9 cellular contexts compared by ENCODE assay signal in genomic region chr5:141958773-141959172, GRCh38. TPM values are rescaled to one million over a fixed set of nuclear protein-coding genes. Genes with fewer than 3 reads are reported as not detected.
DNase-seq lines count a peak whose midpoint lies in the region; ATAC-seq and TF ChIP-seq lines count a peak whose summit lies in the region.
"Had no signal": no experiment of that assay in that cellular context is flagged by ENCODE, and none has a peak within 500 bp of the region (broad histone marks: within the 10 kb centered on the region; RNA-seq: fewer than 3 reads in every experiment).

No MANE protein-coding gene starts in this region.

- peak overlapping the region; percentile 5 for H3K27ac Mint-ChIP-seq in dendritic cell treated with granulocyte-macrophage colony-stimulating factor and Interleukin-4, amounts not matched to agents 40 ng/mL and 50 ng/mL, for 4 days
- H3K27ac Mint-ChIP-seq in naive thymus-derived CD8-positive, alpha-beta T cell, result peak overlapping the region in 7 of 10 donors; percentile 1 to 75 (median 54)
- H3K27ac Mint-ChIP-seq in HFFc6, result no peak overlapping the region; the same call in 1 of the 2 replicates

- H3K4me1 ChIP-seq in vagina, result no peaks in the 10 kb centered on the region

- POLR2A ChIA-PET in naive thymus-derived CD8-positive, alpha-beta T cell (lab: Charles Lee), result interaction anchor here (1.0 to 3.8 kb wide), 5 partner anchors 10 to 266 kb away, joined by 3 to 29 read pairs (median 10); partner anchors contain the start of genes DELE1 and RNF14

- no peaks in the 10 kb centered on the region for H3K9me3 Mint-ChIP-seq in dendritic cell treated with granulocyte-macrophage colony-stimulating factor and Interleukin-4, amounts not matched to agents 40 ng/mL and 50 ng/mL, for 4 days
- no peaks in the 10 kb centered on the region for H3K9me3 Mint-ChIP-seq in naive thymus-derived CD8-positive, alpha-beta T cell
- no peaks in the 10 kb centered on the region for H3K9me3 Mint-ChIP-seq in HFFc6

- TF ChIP-seq CTCF in vagina (IDR thresholded peaks at IDR 0.05), result no peak
- no peak for TF ChIP-seq CTCF in HFFc6 (IDR thresholded peaks at IDR 0.05)

- H3K27me3 ChIP-seq in vagina, result no peaks in the 10 kb centered on the region

- intact Hi-C loops in dendritic cell treated with granulocyte-macrophage colony-stimulating factor and Interleukin-4, amounts not matched to agents 40 ng/mL and 50 ng/mL, for 4 days (cut with micrococcal nuclease), result no loop called here
- intact Hi-C loops in vagina (cut with DNase I), result loop anchor here (5.0 kb wide), 1 partner anchor 266 kb away; no protein-coding TSS in a partner anchor

- TF ChIP-seq POLR2A in vagina (IDR thresholded peaks at IDR 0.05), result no peak

- H3K36me3 Mint-ChIP-seq in dendritic cell treated with granulocyte-macrophage colony-stimulating factor and Interleukin-4, amounts not matched to agents 40 ng/mL and 50 ng/mL, for 4 days (ENCODE audit: low read depth), result no peaks in the 10 kb centered on the region
- peaks cover 0 to 3% (median 0%) of the 10 kb centered on the region in 3 donors for H3K36me3 Mint-ChIP-seq in naive thymus-derived CD8-positive, alpha-beta T cell
- H3K36me3 Mint-ChIP-seq in HFFc6 (ENCODE audit: low read depth), result no peaks in the 10 kb centered on the region

- H3K27ac ChIP-seq in vagina, result no peak overlapping the region

- H3K27me3 Mint-ChIP-seq in dendritic cell treated with granulocyte-macrophage colony-stimulating factor and Interleukin-4, amounts not matched to agents 40 ng/mL and 50 ng/mL, for 4 days, result peaks cover 6% of the 10 kb centered on the region
- H3K27me3 Mint-ChIP-seq in naive thymus-derived CD8-positive, alpha-beta T cell, result no peaks in the 10 kb centered on the region
- peaks cover 2% of the 10 kb centered on the region; the same call in 1 of the 2 replicates for H3K27me3 Mint-ChIP-seq in HFFc6 (ENCODE audit: insufficient read depth)

- H3K36me3 ChIP-seq in vagina, result no peaks in the 10 kb centered on the region

- no peak overlapping the region for H3K4me3 ChIP-seq in vagina

- H3K4me3 Mint-ChIP-seq in dendritic cell treated with granulocyte-macrophage colony-stimulating factor and Interleukin-4, amounts not matched to agents 40 ng/mL and 50 ng/mL, for 4 days, result no peak overlapping the region
- H3K4me3 Mint-ChIP-seq in naive thymus-derived CD8-positive, alpha-beta T cell, result peak overlapping the region in 4 of 10 donors; percentile 16 to 31 (median 24)
- H3K4me3 Mint-ChIP-seq in HFFc6, result no peak overlapping the region

- no peak for ATAC-seq in naive thymus-derived CD8-positive, alpha-beta T cell

- no peaks in the 10 kb centered on the region for H3K9me3 ChIP-seq in vagina

- DNase-seq in EH (ENCODE audit: low read depth) (peak; percentile 33), NCI-H460 (ENCODE audit: extremely low read depth, low read depth) (peak; percentile 14), NCI-H2227 (lab: John Stamatoyannopoulos, UW; ENCODE audit: unreplicated experiment) (no peak), vagina (ENCODE audit: extremely low spot score in 2 of 2) (no peak), HFFc6 (no peak), iPS-NIHi7 (ENCODE audit: extremely low spot score) (no peak)
- no peak for DNase-seq in naive thymus-derived CD8-positive, alpha-beta T cell
- DNase-seq: NCI-H2029 had no signal

- peaks cover 58% of the 10 kb centered on the region for H3K4me1 Mint-ChIP-seq in dendritic cell treated with granulocyte-macrophage colony-stimulating factor and Interleukin-4, amounts not matched to agents 40 ng/mL and 50 ng/mL, for 4 days (ENCODE audit: low read depth)
- peaks cover 25 to 56% (median 43%) of the 10 kb centered on the region in 4 donors for H3K4me1 Mint-ChIP-seq in naive thymus-derived CD8-positive, alpha-beta T cell
- H3K4me1 Mint-ChIP-seq in HFFc6 (ENCODE audit: low read depth), result peaks cover 18% of the 10 kb centered on the region

RNA-seq across cellular contexts. Expression of gene PCDH12, which starts 0.8 kb away (rescaled TPM):
- total RNA-seq in NCI-H460 (2014; rRNA removed; shearing (Covaris generic)), result 0.05 and 0.09 TPM in 2 replicates
- polyA plus RNA-seq in NCI-H460 (2014; cell fraction: nucleus; rRNA removed), result 0.01 TPM in 1 of 2 replicates, not detected in the other
- total RNA-seq in naive thymus-derived CD8-positive, alpha-beta T cell, result not detected
- polyA plus RNA-seq in naive thymus-derived CD8-positive, alpha-beta T cell, result under 1 TPM; 0.07 to 0.21 (median 0.07) TPM
- total RNA-seq in vagina, result 3.2 TPM
- under 1 TPM in 4 of 6 experiments, not detected in 2; 0.02 to 0.71 (median 0.08) TPM for total RNA-seq in HFFc6 (2021; fragmentation: NEBNext Ultra II Directional; extraction: Animal tissue kit (Norgen Biotek cat#: 25700))

RNA-seq across cellular contexts. Expression of gene RNF14, which starts 10.1 kb away (rescaled TPM):
- 68.6 and 70.7 TPM in 2 replicates for total RNA-seq in NCI-H460 (2014; rRNA removed; shearing (Covaris generic))
- 26.2 and 30.9 TPM in 2 replicates for polyA plus RNA-seq in NCI-H460 (2014; cell fraction: nucleus; rRNA removed)
- total RNA-seq in naive thymus-derived CD8-positive, alpha-beta T cell, result 10 to 100 TPM; 31.3 to 31.6 TPM
- polyA plus RNA-seq in naive thymus-derived CD8-positive, alpha-beta T cell, result 10 to 100 TPM; 27.4 to 40.1 (median 30.1) TPM
- total RNA-seq in vagina, result 37.8 TPM
- 10 to 100 TPM; 56.0 to 65.5 (median 63.0) TPM for total RNA-seq in HFFc6 (2021; fragmentation: NEBNext Ultra II Directional; extraction: Animal tissue kit (Norgen Biotek cat#: 25700))

RNA-seq across cellular contexts. Expression of gene DELE1, which starts 35.1 kb away (rescaled TPM):
- total RNA-seq in NCI-H460 (2014; rRNA removed; shearing (Covaris generic)), result 78.5 and 79.5 TPM in 2 replicates
- polyA plus RNA-seq in NCI-H460 (2014; cell fraction: nucleus; rRNA removed), result 185 and 195 TPM in 2 replicates
- total RNA-seq in naive thymus-derived CD8-positive, alpha-beta T cell, result 10 to 100 TPM; 89.8 to 97.1 TPM
- polyA plus RNA-seq in naive thymus-derived CD8-positive, alpha-beta T cell, result 10 to 100 TPM; 28.2 to 33.5 (median 31.4) TPM
- total RNA-seq in vagina, result 79.1 TPM
- total RNA-seq in HFFc6 (2021; fragmentation: NEBNext Ultra II Directional; extraction: Animal tissue kit (Norgen Biotek cat#: 25700)), result 10 to 100 TPM; 44.4 to 54.2 (median 46.7) TPM

RNA-seq across cellular contexts. Expression of gene GNPDA1, which starts 54.1 kb away (rescaled TPM):
- total RNA-seq in NCI-H460 (2014; rRNA removed; shearing (Covaris generic)), result 62.0 and 62.1 TPM in 2 replicates
- polyA plus RNA-seq in NCI-H460 (2014; cell fraction: nucleus; rRNA removed), result 46.8 and 54.3 TPM in 2 replicates
- 10 to 100 TPM; 27.3 to 29.4 TPM for total RNA-seq in naive thymus-derived CD8-positive, alpha-beta T cell
- 10 to 100 TPM; 40.9 to 51.0 (median 43.9) TPM for polyA plus RNA-seq in naive thymus-derived CD8-positive, alpha-beta T cell
- total RNA-seq in vagina, result 25.3 TPM
- total RNA-seq in HFFc6 (2021; fragmentation: NEBNext Ultra II Directional; extraction: Animal tissue kit (Norgen Biotek cat#: 25700)), result 10 to 100 TPM; 25.1 to 32.6 (median 30.0) TPM

Comparison
In these comparisons a context has a peak if more than half of its experiments do, and no peak if none do; other contexts are left out.
1. DNase-seq: peak in EH (single experiment) and NCI-H460 (single experiment); none in naive thymus-derived CD8-positive, alpha-beta T cell (0 of 10), NCI-H2227 (single experiment), vagina (0 of 2), HFFc6 (single experiment) and iPS-NIHi7 (single experiment).